ENCODE assay signal across 1 cellular context in genomic region chr1:113210248-113210647, GRCh38.
TF ChIP-seq lines count a peak whose summit lies in the region.

No MANE protein-coding gene starts in this region.

TF ChIP-seq in K562, 482 proteins besides CTCF, POLR2A, EP300 and RAD21 (continued from another document):
- no peak for TF ChIP-seq ZNF75A (CRISPR knock-in tag; IDR thresholded peaks at IDR 0.05)
- TF ChIP-seq POLR2B (IDR thresholded peaks at IDR 0.05; ENCODE audit: low read depth, partially characterized antibody): no peak
